Comparison of ENCODE assay signal across 16 cellular contexts in the genomic region with DNA sequence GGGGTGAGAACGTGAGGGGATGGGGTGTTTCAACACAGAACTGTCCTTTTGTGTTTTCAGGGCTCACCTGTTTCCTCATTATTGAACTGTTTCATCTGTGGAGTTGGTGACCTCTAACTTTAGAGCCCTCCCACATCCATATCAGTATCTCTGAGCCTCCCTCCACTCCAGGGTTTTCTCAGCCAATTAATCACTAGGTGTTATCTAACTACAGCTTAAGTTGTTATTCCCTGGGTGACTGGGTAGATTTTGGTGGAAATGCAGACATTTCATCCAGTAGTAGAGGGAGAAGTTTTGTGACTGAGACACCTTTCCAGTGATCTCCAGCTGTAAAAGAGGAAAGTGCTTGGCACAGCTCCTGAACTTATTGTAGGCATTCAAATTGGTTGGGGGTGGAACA. TPM values are rescaled to one million over a fixed set of nuclear protein-coding genes. Genes with fewer than 3 reads are reported as not detected.
DNase-seq lines count a peak whose midpoint lies in the region; ATAC-seq and TF ChIP-seq lines count a peak whose summit lies in the region.
"Had no signal": no experiment of that assay in that cellular context is flagged by ENCODE, and none has a peak within 500 bp of the region (broad histone marks: within the 10 kb centered on the region; RNA-seq: fewer than 3 reads in every experiment).

No MANE protein-coding gene starts in this region.

- no peak for ATAC-seq in activated CD8-positive, alpha-beta T cell treated with anti-CD3 and anti-CD28 coated beads for 36 hours
- ATAC-seq in activated CD8-positive, alpha-beta T cell treated with anti-CD3 and anti-CD28 coated beads, Interleukin-2, amount 10 ng/mL, durations not matched to agents 7 days and 5 days, result no peak
- ATAC-seq in CD8-positive, alpha-beta T cell, result no peak
- ATAC-seq in activated T-helper 17 cell treated with anti-CD3 and anti-CD28 coated beads, Interleukin-2, amount 50 U/mL, for 72 hours (replicated peaks), result no peak
- no peak for ATAC-seq in naive thymus-derived CD4-positive, alpha-beta T cell
- no peak for ATAC-seq in GM19023 (IDR thresholded peaks at IDR 0.05; ENCODE audit: unreplicated experiment)
- ATAC-seq: HCT116 had no signal

- intact Hi-C loops in activated CD8-positive, alpha-beta T cell treated with anti-CD3 and anti-CD28 coated beads for 36 hours (cut with micrococcal nuclease), result no loop called here
- intact Hi-C loops in CD8-positive, alpha-beta T cell (cut with DNase I, micrococcal nuclease), result loop anchor here in 1 of 2 experiments (10.0 kb wide), 1 partner anchor 134 kb away; no protein-coding TSS in a partner anchor
- intact Hi-C loops in naive thymus-derived CD4-positive, alpha-beta T cell (cut with micrococcal nuclease), result loop anchor here in 1 of 2 donors (2.0 kb wide), 3 partner anchors 16 to 122 kb away; no protein-coding TSS in a partner anchor

- H3K4me1 Mint-ChIP-seq in activated CD8-positive, alpha-beta T cell treated with anti-CD3 and anti-CD28 coated beads for 36 hours (ENCODE audit: low read depth), result peaks cover 72% of the 10 kb centered on the region
- H3K4me1 Mint-ChIP-seq in activated CD8-positive, alpha-beta T cell treated with anti-CD3 and anti-CD28 coated beads, Interleukin-2, amount 10 ng/mL, durations not matched to agents 7 days and 5 days (ENCODE audit: low read depth), result peaks cover 45% of the 10 kb centered on the region
- H3K4me1 Mint-ChIP-seq in CD8-positive, alpha-beta T cell (ENCODE audit: low read depth), result peaks cover 77% of the 10 kb centered on the region
- peaks cover 38% of the 10 kb centered on the region for H3K4me1 Mint-ChIP-seq in activated T-helper 17 cell treated with anti-CD3 and anti-CD28 coated beads, Interleukin-2, amount 50 U/mL, for 72 hours
- H3K4me1 Mint-ChIP-seq in naive thymus-derived CD4-positive, alpha-beta T cell, result peaks cover 37 to 92% (median 88%) of the 10 kb centered on the region in 7 donors

- H3K27me3 ChIP-seq in CD8-positive, alpha-beta T cell (ENCODE audit: insufficient read depth, low read length), result no peaks in the 10 kb centered on the region
- H3K27me3 ChIP-seq in naive thymus-derived CD4-positive, alpha-beta T cell (ENCODE audit: control insufficient read depth in 2 of 2, insufficient read depth in 2 of 2, low read length in 2 of 2), result no peaks in the 10 kb centered on the region
- H3K27me3 ChIP-seq: BLaER1 had no signal

- H3K4me1 ChIP-seq in CD8-positive, alpha-beta T cell (ENCODE audit: insufficient read depth, low read length), result peaks cover 73% of the 10 kb centered on the region
- peaks cover 4 to 91% of the 10 kb centered on the region in 2 donors for H3K4me1 ChIP-seq in naive thymus-derived CD4-positive, alpha-beta T cell (ENCODE audit: control insufficient read depth in 2 of 2, insufficient read depth in 2 of 2, low read length in 2 of 2)
- H3K4me1 ChIP-seq: BLaER1 had no signal

- CTCF ChIA-PET in activated CD8-positive, alpha-beta T cell treated with anti-CD3 and anti-CD28 coated beads for 36 hours (lab: Charles Lee), result interaction anchor here (0.6 to 1.3 kb wide), 3 partner anchors 30 to 41 kb away, joined by 3 to 4 read pairs (median 3); no protein-coding TSS in a partner anchor
- CTCF ChIA-PET in activated CD8-positive, alpha-beta T cell treated with anti-CD3 and anti-CD28 coated beads, Interleukin-2, amount 10 ng/mL, durations not matched to agents 7 days and 5 days (lab: Charles Lee), result interaction anchor here (1.4 to 1.9 kb wide), 2 partner anchors 9 to 41 kb away, joined by 3 to 4 read pairs; no protein-coding TSS in a partner anchor
- CTCF ChIA-PET in CD8-positive, alpha-beta T cell (lab: Charles Lee), result no interaction called here
- CTCF ChIA-PET in naive thymus-derived CD4-positive, alpha-beta T cell (lab: Charles Lee), result interaction anchor here (0.6 to 2.5 kb wide), 5 partner anchors 8 to 132 kb away, joined by 3 to 5 read pairs (median 3); no protein-coding TSS in a partner anchor

- H3K27ac ChIP-seq in CD8-positive, alpha-beta T cell (ENCODE audit: low read depth, low read length), result peak overlapping the region; percentile 34
- peak overlapping the region; percentile 68 for H3K27ac ChIP-seq in naive thymus-derived CD4-positive, alpha-beta T cell (ENCODE audit: low read depth, low read length)
- H3K27ac ChIP-seq: BLaER1, GM23248 had no signal

- H3K4me3 Mint-ChIP-seq in activated CD8-positive, alpha-beta T cell treated with anti-CD3 and anti-CD28 coated beads for 36 hours, result no peak overlapping the region
- H3K4me3 Mint-ChIP-seq in activated CD8-positive, alpha-beta T cell treated with anti-CD3 and anti-CD28 coated beads, Interleukin-2, amount 10 ng/mL, durations not matched to agents 7 days and 5 days, result no peak overlapping the region
- peak overlapping the region; percentile 20 for H3K4me3 Mint-ChIP-seq in CD8-positive, alpha-beta T cell
- no peak overlapping the region for H3K4me3 Mint-ChIP-seq in activated T-helper 17 cell treated with anti-CD3 and anti-CD28 coated beads, Interleukin-2, amount 50 U/mL, for 72 hours
- H3K4me3 Mint-ChIP-seq in naive thymus-derived CD4-positive, alpha-beta T cell, result peak overlapping the region in 9 of 10 donors; percentile 58 to 88 (median 67)

- H3K9me3 ChIP-seq in CD8-positive, alpha-beta T cell (ENCODE audit: low read length), result no peaks in the 10 kb centered on the region
- no peaks in the 10 kb centered on the region for H3K9me3 ChIP-seq in naive thymus-derived CD4-positive, alpha-beta T cell (ENCODE audit: control insufficient read depth in 2 of 3, low read length in 3 of 3)
- H3K9me3 ChIP-seq: BLaER1 had no signal

- H3K27me3 Mint-ChIP-seq in activated CD8-positive, alpha-beta T cell treated with anti-CD3 and anti-CD28 coated beads for 36 hours, result no peaks in the 10 kb centered on the region
- H3K27me3 Mint-ChIP-seq in activated CD8-positive, alpha-beta T cell treated with anti-CD3 and anti-CD28 coated beads, Interleukin-2, amount 10 ng/mL, durations not matched to agents 7 days and 5 days (ENCODE audit: low read depth), result no peaks in the 10 kb centered on the region
- H3K27me3 Mint-ChIP-seq in CD8-positive, alpha-beta T cell (ENCODE audit: low read depth), result no peaks in the 10 kb centered on the region
- H3K27me3 Mint-ChIP-seq in activated T-helper 17 cell treated with anti-CD3 and anti-CD28 coated beads, Interleukin-2, amount 50 U/mL, for 72 hours, result no peaks in the 10 kb centered on the region
- H3K27me3 Mint-ChIP-seq in naive thymus-derived CD4-positive, alpha-beta T cell, result no peaks in the 10 kb centered on the region

- DNase-seq in activated CD8-positive, alpha-beta T cell treated with anti-CD3 and anti-CD28 coated beads for 36 hours, result no peak
- DNase-seq in activated CD8-positive, alpha-beta T cell treated with anti-CD3 and anti-CD28 coated beads, Interleukin-2, amount 10 ng/mL, durations not matched to agents 7 days and 5 days, result no peak
- DNase-seq in CD8-positive, alpha-beta T cell, result no peak
- DNase-seq in naive thymus-derived CD4-positive, alpha-beta T cell, result no peak
- DNase-seq in anterior cingulate cortex (lab: John Stamatoyannopoulos, UW), result no peak
- no peak for DNase-seq in UCSD-AML1 (lab: John Stamatoyannopoulos, UW; ENCODE audit: unreplicated experiment)
- DNase-seq: COR-L47, GF-D8, GM23248, NCI-H187, NCI-H69 had no signal

- TF ChIP-seq CTCF in activated CD8-positive, alpha-beta T cell treated with anti-CD3 and anti-CD28 coated beads for 36 hours (IDR thresholded peaks at IDR 0.05), result no peak
- TF ChIP-seq CTCF in CD8-positive, alpha-beta T cell (IDR thresholded peaks at IDR 0.05), result no peak

- no peaks in the 10 kb centered on the region for H3K9me3 Mint-ChIP-seq in activated CD8-positive, alpha-beta T cell treated with anti-CD3 and anti-CD28 coated beads for 36 hours
- H3K9me3 Mint-ChIP-seq in activated CD8-positive, alpha-beta T cell treated with anti-CD3 and anti-CD28 coated beads, Interleukin-2, amount 10 ng/mL, durations not matched to agents 7 days and 5 days (ENCODE audit: insufficient read depth), result no peaks in the 10 kb centered on the region
- H3K9me3 Mint-ChIP-seq in CD8-positive, alpha-beta T cell, result no peaks in the 10 kb centered on the region
- H3K9me3 Mint-ChIP-seq in activated T-helper 17 cell treated with anti-CD3 and anti-CD28 coated beads, Interleukin-2, amount 50 U/mL, for 72 hours, result no peaks in the 10 kb centered on the region
- H3K9me3 Mint-ChIP-seq in naive thymus-derived CD4-positive, alpha-beta T cell, result no peaks in the 10 kb centered on the region

- H3K36me3 Mint-ChIP-seq in activated CD8-positive, alpha-beta T cell treated with anti-CD3 and anti-CD28 coated beads for 36 hours (ENCODE audit: low read depth), result peaks cover 28% of the 10 kb centered on the region
- peaks cover 8% of the 10 kb centered on the region for H3K36me3 Mint-ChIP-seq in activated CD8-positive, alpha-beta T cell treated with anti-CD3 and anti-CD28 coated beads, Interleukin-2, amount 10 ng/mL, durations not matched to agents 7 days and 5 days (ENCODE audit: low read depth)
- H3K36me3 Mint-ChIP-seq in CD8-positive, alpha-beta T cell, result peaks cover 11% of the 10 kb centered on the region
- peaks cover 41% of the 10 kb centered on the region for H3K36me3 Mint-ChIP-seq in activated T-helper 17 cell treated with anti-CD3 and anti-CD28 coated beads, Interleukin-2, amount 50 U/mL, for 72 hours (ENCODE audit: low read depth)
- H3K36me3 Mint-ChIP-seq in naive thymus-derived CD4-positive, alpha-beta T cell, result peaks cover 3 to 9% (median 4%) of the 10 kb centered on the region in 5 donors

- no peak overlapping the region for H3K4me3 ChIP-seq in CD8-positive, alpha-beta T cell (ENCODE audit: low read depth, low read length)
- H3K4me3 ChIP-seq in naive thymus-derived CD4-positive, alpha-beta T cell (ENCODE audit: low read length), result no peak overlapping the region
- H3K4me3 ChIP-seq: BLaER1, GM23248 had no signal

- no peaks in the 10 kb centered on the region for H3K36me3 ChIP-seq in CD8-positive, alpha-beta T cell (ENCODE audit: insufficient read depth, low read length)
- H3K36me3 ChIP-seq in naive thymus-derived CD4-positive, alpha-beta T cell (ENCODE audit: control insufficient read depth in 2 of 3, insufficient read depth in 3 of 3, low read length in 3 of 3), result no peaks in the 10 kb centered on the region

- H3K27ac Mint-ChIP-seq in activated CD8-positive, alpha-beta T cell treated with anti-CD3 and anti-CD28 coated beads for 36 hours, result peak overlapping the region; percentile 84
- no peak overlapping the region for H3K27ac Mint-ChIP-seq in activated CD8-positive, alpha-beta T cell treated with anti-CD3 and anti-CD28 coated beads, Interleukin-2, amount 10 ng/mL, durations not matched to agents 7 days and 5 days
- peak overlapping the region; percentile 93 for H3K27ac Mint-ChIP-seq in CD8-positive, alpha-beta T cell
- H3K27ac Mint-ChIP-seq in activated T-helper 17 cell treated with anti-CD3 and anti-CD28 coated beads, Interleukin-2, amount 50 U/mL, for 72 hours, result peak overlapping the region; percentile 61
- H3K27ac Mint-ChIP-seq in naive thymus-derived CD4-positive, alpha-beta T cell, result peak overlapping the region in 8 of 9 donors; percentile 91 to 98 (median 97)

- POLR2A ChIA-PET in activated CD8-positive, alpha-beta T cell treated with anti-CD3 and anti-CD28 coated beads for 36 hours (lab: Charles Lee), result interaction anchor here (0.6 to 1.8 kb wide), 3 partner anchors 9 to 131 kb away, joined by 3 to 5 read pairs (median 3); no protein-coding TSS in a partner anchor
- POLR2A ChIA-PET in activated CD8-positive, alpha-beta T cell treated with anti-CD3 and anti-CD28 coated beads, Interleukin-2, amount 10 ng/mL, durations not matched to agents 7 days and 5 days (lab: Charles Lee), result interaction anchor here (1.0 kb wide), 1 partner anchor 88 kb away, joined by 3 read pairs; no protein-coding TSS in a partner anchor
- POLR2A ChIA-PET in CD8-positive, alpha-beta T cell (lab: Charles Lee), result interaction anchor here (1.1 to 1.3 kb wide), 2 partner anchors 12 to 173 kb away, joined by 3 read pairs; a partner anchor contains a TSS
- POLR2A ChIA-PET in naive thymus-derived CD4-positive, alpha-beta T cell (lab: Charles Lee), result interaction anchor here (1.1 to 1.2 kb wide), 2 partner anchors 10 to 173 kb away, joined by 4 to 5 read pairs; a partner anchor contains a TSS

RNA-seq across cellular contexts. Expression of a gene that starts 23.7 kb away (rescaled TPM):
- not detected for total RNA-seq in activated CD8-positive, alpha-beta T cell treated with anti-CD3 and anti-CD28 coated beads for 36 hours
- total RNA-seq in activated CD8-positive, alpha-beta T cell treated with anti-CD3 and anti-CD28 coated beads, Interleukin-2, amount 10 ng/mL, durations not matched to agents 7 days and 5 days, result not detected
- not detected for total RNA-seq in CD8-positive, alpha-beta T cell
- not detected for total RNA-seq in activated T-helper 17 cell treated with anti-CD3 and anti-CD28 coated beads, Interleukin-2, amount 50 U/mL, for 72 hours
- not detected for total RNA-seq in naive thymus-derived CD4-positive, alpha-beta T cell
- not detected for polyA plus RNA-seq in naive thymus-derived CD4-positive, alpha-beta T cell
- total RNA-seq: Daoy, GM23248 had no signal
- polyA plus RNA-seq: GM23248 had no signal

RNA-seq across cellular contexts. Expression of a gene that starts 37.5 kb away (rescaled TPM):
- 10 to 100 TPM; 30.6 to 39.1 TPM for total RNA-seq in activated CD8-positive, alpha-beta T cell treated with anti-CD3 and anti-CD28 coated beads for 36 hours
- total RNA-seq in activated CD8-positive, alpha-beta T cell treated with anti-CD3 and anti-CD28 coated beads, Interleukin-2, amount 10 ng/mL, durations not matched to agents 7 days and 5 days, result 10 to 100 TPM; 39.9 to 41.3 TPM
- 10 to 100 TPM; 20.1 to 24.4 TPM for total RNA-seq in CD8-positive, alpha-beta T cell
- total RNA-seq in activated T-helper 17 cell treated with anti-CD3 and anti-CD28 coated beads, Interleukin-2, amount 50 U/mL, for 72 hours, result 10 to 100 TPM; 46.2 to 49.4 TPM
- 10 to 100 TPM; 30.5 to 67.8 (median 45.9) TPM for total RNA-seq in naive thymus-derived CD4-positive, alpha-beta T cell
- 10 to 100 TPM; 43.7 to 53.6 TPM for polyA plus RNA-seq in naive thymus-derived CD4-positive, alpha-beta T cell

Comparison
In these comparisons a context has a peak if more than half of its experiments do, and no peak if none do; other contexts are left out.
1. H3K4me3 Mint-ChIP-seq: peak in CD8-positive, alpha-beta T cell (single experiment) and naive thymus-derived CD4-positive, alpha-beta T cell (9 of 10); none in activated CD8-positive, alpha-beta T cell treated with anti-CD3 and anti-CD28 coated beads for 36 hours (single experiment), activated CD8-positive, alpha-beta T cell treated with anti-CD3 and anti-CD28 coated beads, Interleukin-2, amount 10 ng/mL, durations not matched to agents 7 days and 5 days (single experiment) and activated T-helper 17 cell treated with anti-CD3 and anti-CD28 coated beads, Interleukin-2, amount 50 U/mL, for 72 hours (single experiment).